ENCODE assay signal across 8 cellular contexts in the genomic region with DNA sequence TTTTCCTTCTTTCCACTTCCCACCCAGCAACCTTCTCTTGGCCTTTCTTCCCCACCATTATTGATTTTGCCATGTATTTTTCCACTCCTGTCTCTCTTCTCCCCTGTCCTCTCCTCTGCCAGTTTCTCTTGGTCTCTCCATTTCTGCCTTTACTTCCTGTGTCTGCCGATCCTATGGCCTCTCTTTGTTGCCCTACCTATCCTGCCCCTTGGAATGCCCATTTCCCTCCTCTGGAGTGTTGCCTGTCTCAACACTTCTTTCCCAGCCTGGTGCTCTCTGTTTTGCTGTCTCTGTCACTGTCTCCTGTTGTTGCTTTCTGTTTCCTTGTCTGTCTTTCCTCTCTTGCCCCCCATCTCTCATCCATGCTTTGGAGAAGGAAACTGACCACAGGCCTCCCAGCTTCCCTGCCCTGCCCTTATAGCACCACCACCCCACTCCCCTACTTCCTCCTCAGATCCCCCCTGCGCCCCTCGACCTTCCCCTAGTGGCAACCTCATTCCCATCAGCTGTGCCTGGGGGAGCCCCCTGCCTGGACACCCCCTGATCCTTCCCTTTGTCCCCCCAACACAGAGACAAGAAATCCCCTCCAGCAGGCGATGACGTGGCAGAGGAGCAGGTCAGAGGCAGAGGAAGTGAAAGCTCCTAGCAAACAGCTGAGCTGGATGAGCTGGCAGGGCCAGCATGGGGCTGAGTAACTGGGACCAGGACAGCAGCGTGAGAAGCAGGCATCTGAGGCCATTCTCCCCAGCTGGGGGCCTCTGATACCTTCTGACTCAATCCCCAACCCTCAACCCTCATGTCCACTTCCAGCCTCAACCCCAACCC. TPM values are rescaled to one million over a fixed set of nuclear protein-coding genes. Genes with fewer than 3 reads are reported as not detected.
DNase-seq lines count a peak whose midpoint lies in the region; ATAC-seq and TF ChIP-seq lines count a peak whose summit lies in the region.

No MANE protein-coding gene starts in this region.

- intact Hi-C loops in MCF 10A (cut with micrococcal nuclease): no loop called here
- intact Hi-C loops in breast epithelium (cut with DNase I; ENCODE audit: low total_unique reads): no loop called here

- no peaks in the 10 kb centered on the region for H3K27me3 ChIP-seq in breast epithelium

- no peak overlapping the region for H3K4me3 ChIP-seq in breast epithelium
- H3K4me3 ChIP-seq in epithelial cell of esophagus (ENCODE audit: low read length): no peak overlapping the region

- TF ChIP-seq POLR2A in breast epithelium (IDR thresholded peaks at IDR 0.05): no peak

- H3K4me1 Mint-ChIP-seq in MCF 10A (ENCODE audit: insufficient read depth, unreplicated experiment): peaks cover 9% of the 10 kb centered on the region
- H3K4me1 Mint-ChIP-seq in progenitor cell of endocrine pancreas (ENCODE audit: low read depth): peaks cover 51% of the 10 kb centered on the region

- H3K9me3 ChIP-seq in breast epithelium: no peaks in the 10 kb centered on the region

- H3K4me3 Mint-ChIP-seq in MCF 10A (ENCODE audit: unreplicated experiment) (no peak overlapping the region), progenitor cell of endocrine pancreas (ENCODE audit: low read depth) (peak overlapping the region; percentile 14)

- TF ChIP-seq CTCF in MCF 10A (IDR thresholded peaks at IDR 0.05; ENCODE audit: unreplicated experiment) (no peak), breast epithelium (IDR thresholded peaks at IDR 0.05) (no peak), epithelial cell of esophagus (IDR thresholded peaks at IDR 0.05; ENCODE audit: insufficient read depth, low read depth, low read length, missing control alignments) (no peak), progenitor cell of endocrine pancreas (IDR thresholded peaks at IDR 0.05; ENCODE audit: unreplicated experiment) (no peak)

- peak; percentile 91 for ATAC-seq in HG02759 (IDR thresholded peaks at IDR 0.05; ENCODE audit: unreplicated experiment)

- H3K27me3 Mint-ChIP-seq in MCF 10A (ENCODE audit: insufficient read depth, unreplicated experiment) (peaks cover 76% of the 10 kb centered on the region), progenitor cell of endocrine pancreas (peaks cover 48% of the 10 kb centered on the region)

- H3K4me1 ChIP-seq in breast epithelium: no peaks in the 10 kb centered on the region

- DNase-seq in MCF 10A (ENCODE audit: unreplicated experiment): peak; percentile 38
- no peak for DNase-seq in breast epithelium (ENCODE audit: low spot score in 2 of 2)
- peak; percentile 29 for DNase-seq in OCI-M1 (lab: John Stamatoyannopoulos, UW)
- DNase-seq in epithelial cell of esophagus (ENCODE audit: low read depth): peak; percentile 83
- no peak for DNase-seq in progenitor cell of endocrine pancreas (ENCODE audit: low spot score, unreplicated experiment)
- no peak for DNase-seq in midbrain (lab: John Stamatoyannopoulos, UW)
- no peak for DNase-seq in HUDEP-2 (lab: John Stamatoyannopoulos, UW; ENCODE audit: unreplicated experiment in 76 of 76)

- no peak overlapping the region for H3K27ac ChIP-seq in breast epithelium

- H3K27ac Mint-ChIP-seq in MCF 10A (ENCODE audit: low read depth, unreplicated experiment): no peak overlapping the region
- H3K27ac Mint-ChIP-seq in progenitor cell of endocrine pancreas: peak overlapping the region; percentile 11

- CTCF ChIA-PET in MCF 10A (lab: Yijun Ruan, JAX): interaction anchor here (0.6 to 11.2 kb wide), 4 partner anchors 19 to 533 kb away, joined by 3 to 125 read pairs (median 4); no protein-coding TSS in a partner anchor

- POLR2A ChIA-PET in MCF 10A (lab: Yijun Ruan, JAX): interaction anchor here (1.1 to 1.2 kb wide), 2 partner anchors 30 to 33 kb away, joined by 3 to 4 read pairs; partner anchors contain the start of gene ETV3

- no peaks in the 10 kb centered on the region for H3K36me3 Mint-ChIP-seq in MCF 10A (ENCODE audit: insufficient read depth, unreplicated experiment)
- no peaks in the 10 kb centered on the region for H3K36me3 Mint-ChIP-seq in progenitor cell of endocrine pancreas (ENCODE audit: insufficient read depth)

- H3K9me3 Mint-ChIP-seq in MCF 10A (ENCODE audit: unreplicated experiment) (no peaks in the 10 kb centered on the region), progenitor cell of endocrine pancreas (ENCODE audit: low read depth) (no peaks in the 10 kb centered on the region)

- BruUV-seq in MCF 10A (replicated peaks; lab: Mats Ljungman, UMichigan): no TSS peak

- H3K36me3 ChIP-seq in breast epithelium: no peaks in the 10 kb centered on the region

RNA-seq across cellular contexts. Expression of gene ETV3L, which starts 6.6 kb away (rescaled TPM):
- total RNA-seq in MCF 10A (2022): not detected in 2 replicates
- not detected for total RNA-seq in breast epithelium
- total RNA-seq in progenitor cell of endocrine pancreas: 0.67 and 0.72 TPM in 2 replicates

RNA-seq across cellular contexts. Expression of gene ETV3, which starts 32.0 kb away (rescaled TPM):
- total RNA-seq in MCF 10A (2022) (28.6 and 35.0 TPM in 2 replicates), breast epithelium (10 to 100 TPM; 20.0 to 28.0 (median 22.0) TPM), progenitor cell of endocrine pancreas (31.8 and 32.5 TPM in 2 replicates)

Comparison
In these comparisons a context has a peak if more than half of its experiments do, and no peak if none do; other contexts are left out.
1. DNase-seq: peak in MCF 10A (single experiment), OCI-M1 (single experiment) and epithelial cell of esophagus (single experiment); none in breast epithelium (0 of 2), progenitor cell of endocrine pancreas (single experiment), midbrain (single experiment) and HUDEP-2 (0 of 76).